In the genomic region with DNA sequence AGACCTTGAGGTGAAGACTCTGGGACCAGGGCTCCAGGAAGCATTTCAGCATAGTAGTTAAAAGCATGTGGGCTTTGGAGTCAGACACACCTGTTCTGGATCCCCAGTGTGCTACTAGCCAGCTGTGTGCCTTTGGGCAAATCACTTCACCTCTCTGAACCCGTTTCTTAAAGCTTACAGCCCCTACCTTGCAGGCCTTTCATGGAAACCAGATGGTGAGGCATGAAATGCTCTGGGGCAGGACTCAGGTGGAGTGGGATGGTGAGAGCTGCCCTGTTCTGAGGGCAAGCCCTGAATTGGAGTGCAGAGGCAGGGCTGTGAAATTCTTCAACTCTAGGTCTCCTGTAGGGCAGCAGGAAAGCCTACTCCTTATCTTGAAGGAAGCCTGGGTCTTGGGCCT, we compare ENCODE assay signal across 16 cellular contexts. TPM values are rescaled to one million over a fixed set of nuclear protein-coding genes. Genes with fewer than 3 reads are reported as not detected.
A peak's percentile ranks its signal among the peaks of the same experiment; 100 is the strongest.
DNase-seq lines count a peak whose midpoint lies in the region; ATAC-seq and TF ChIP-seq lines count a peak whose summit lies in the region.
"Had no signal": no experiment of that assay in that cellular context is flagged by ENCODE, and none has a peak within 500 bp of the region (broad histone marks: within the 10 kb centered on the region; RNA-seq: fewer than 3 reads in every experiment).

No MANE protein-coding gene starts in this region.

- H3K27me3 ChIP-seq in right atrium auricular region (no peaks in the 10 kb centered on the region), aorta (ENCODE audit: control insufficient read depth in 1 of 2, insufficient read depth in 2 of 2, low read length in 1 of 2) (no peaks in the 10 kb centered on the region), lower lobe of right lung (ENCODE audit: low read depth) (no peaks in the 10 kb centered on the region)
- H3K27me3 ChIP-seq: upper lobe of right lung had no signal

- CTCF ChIA-PET in T-cell (lab: Charles Lee): interaction anchor here in 1 of 2 donors (4.5 kb wide), 1 partner anchor 9 kb away, joined by 15 read pairs; a partner anchor contains a TSS

- DNase-seq in cardiac septum (ENCODE audit: low spot score) (peak; percentile 10), right atrium auricular region (ENCODE audit: low spot score) (no peak), T-cell (peak in 1 of 34 experiments; percentile 34), chondrocyte (ENCODE audit: low spot score) (peak; percentile 13), aorta (peak; percentile 12 to 23), lower lobe of right lung (no peak)
- DNase-seq: activated CD4-positive, alpha-beta T cell treated with anti-CD3 and anti-CD28 coated beads for 4 hours; EL; IMR-90; NCI-H226; stimulated activated CD4-positive, alpha-beta T cell treated with anti-CD3 and anti-CD28 coated beads, Interleukin-2, amount 100 ng/mL, for 24 hours; stimulated activated CD8-positive, alpha-beta memory T cell treated with anti-CD3 and anti-CD28 coated beads, Interleukin-4, amount 100 ng/mL, for 48 hours; SW 1271; upper lobe of right lung had no signal

- peaks cover 4% of the 10 kb centered on the region for H3K36me3 ChIP-seq in right atrium auricular region
- no peaks in the 10 kb centered on the region for H3K36me3 ChIP-seq in aorta (ENCODE audit: control insufficient read depth in 1 of 2, insufficient read depth in 2 of 2, low read length in 1 of 2)
- peaks cover 29% of the 10 kb centered on the region for H3K36me3 ChIP-seq in lower lobe of right lung

- no peaks in the 10 kb centered on the region for H3K4me1 ChIP-seq in right atrium auricular region
- H3K4me1 ChIP-seq in aorta (ENCODE audit: control insufficient read depth in 1 of 2, insufficient read depth in 2 of 2, low read length in 2 of 2): no peaks in the 10 kb centered on the region
- H3K4me1 ChIP-seq in lower lobe of right lung: peaks cover 21% of the 10 kb centered on the region

- H3K4me1 Mint-ChIP-seq in T-cell (peaks cover 97 to 99% (median 99%) of the 10 kb centered on the region in 3 donors), chondrocyte (ENCODE audit: low read depth) (peaks cover 10% of the 10 kb centered on the region)

- POLR2A ChIA-PET in T-cell (lab: Charles Lee): interaction anchor here (0.6 to 2.9 kb wide), 7 partner anchors 8 to 112 kb away, joined by 3 to 33 read pairs (median 6); a partner anchor contains a TSS

- H3K9me3 ChIP-seq in right atrium auricular region (no peaks in the 10 kb centered on the region), aorta (ENCODE audit: control insufficient read depth, low read length) (no peaks in the 10 kb centered on the region), lower lobe of right lung (no peaks in the 10 kb centered on the region)
- H3K9me3 ChIP-seq: upper lobe of right lung had no signal

- ATAC-seq in T-cell (replicated peaks in 1 of 4) (no peak), aorta (ENCODE audit: low FRiP score) (no peak), lower lobe of right lung (no peak), GM18858 (IDR thresholded peaks at IDR 0.05; ENCODE audit: unreplicated experiment) (no peak), GM19397 (IDR thresholded peaks at IDR 0.05; ENCODE audit: unreplicated experiment) (no peak)
- ATAC-seq: upper lobe of right lung had no signal

- no peak overlapping the region for H3K27ac ChIP-seq in right atrium auricular region
- H3K27ac ChIP-seq in aorta (ENCODE audit: low read depth in 1 of 2, low read length in 2 of 2): no peak overlapping the region
- no peak overlapping the region for H3K27ac ChIP-seq in lower lobe of right lung
- H3K27ac ChIP-seq: upper lobe of right lung had no signal

- H3K9me3 Mint-ChIP-seq in T-cell (no peaks in the 10 kb centered on the region), chondrocyte (ENCODE audit: low read depth) (no peaks in the 10 kb centered on the region)

- peak overlapping the region; percentile 98 to 100 for H3K27ac Mint-ChIP-seq in T-cell
- H3K27ac Mint-ChIP-seq in chondrocyte (ENCODE audit: unreplicated experiment): no peak overlapping the region

- no peak overlapping the region for H3K4me3 ChIP-seq in right atrium auricular region
- no peak overlapping the region for H3K4me3 ChIP-seq in aorta (ENCODE audit: low read length in 2 of 2)
- H3K4me3 ChIP-seq in lower lobe of right lung: no peak overlapping the region
- H3K4me3 ChIP-seq: upper lobe of right lung had no signal

- H3K27me3 Mint-ChIP-seq in T-cell (no peaks in the 10 kb centered on the region), chondrocyte (ENCODE audit: low read depth) (no peaks in the 10 kb centered on the region)

- peak overlapping the region in 1 of 3 donors; percentile 89 for H3K4me3 Mint-ChIP-seq in T-cell
- H3K4me3 Mint-ChIP-seq in chondrocyte (ENCODE audit: unreplicated experiment): no peak overlapping the region

- intact Hi-C loops in cardiac septum (cut with DNase I): no loop called here
- intact Hi-C loops in aorta (cut with DNase I): no loop called here
- intact Hi-C loops in lower lobe of right lung (cut with DNase I): no loop called here

- H3K36me3 Mint-ChIP-seq in T-cell (peaks cover 34% of the 10 kb centered on the region), chondrocyte (ENCODE audit: low read depth) (peaks cover 9% of the 10 kb centered on the region)

- WGBS in aorta, 2 donors: 82 to 88% methylated on average over 1 of the region's 1 CpG

- TF ChIP-seq CTCF in right atrium auricular region (IDR thresholded peaks at IDR 0.05): no peak
- no peak for TF ChIP-seq CTCF in chondrocyte (IDR thresholded peaks at IDR 0.05)
- TF ChIP-seq CTCF in lower lobe of right lung (IDR thresholded peaks at IDR 0.05): no peak

RNA-seq across cellular contexts. Expression of a gene that starts 10.5 kb away (rescaled TPM):
- total RNA-seq in cardiac septum (12.0 TPM), right atrium auricular region (10 to 100 TPM in 1 of 2 donors, 1 to 10 TPM in 1; 8.2 to 13.2 TPM), T-cell (100 to 1,000 TPM; 241 to 754 (median 311) TPM), chondrocyte (10.4 to 47.2 TPM (median 41.0 TPM) in 3 replicates), aorta (10 to 100 TPM; 27.4 to 45.4 TPM), lower lobe of right lung (83.5 TPM)
- polyA plus RNA-seq in aorta: 10 to 100 TPM in 1 of 2 donors, 1 to 10 TPM in 1; 7.3 to 44.3 TPM

RNA-seq across cellular contexts. Expression of a gene that starts 21.4 kb away (rescaled TPM):
- total RNA-seq in cardiac septum (not detected), right atrium auricular region (not detected), T-cell (under 1 TPM in 3 of 5 donors, not detected in 2; 0.19 to 0.96 (median 0.30) TPM), chondrocyte (not detected in 3 replicates), aorta (not detected), lower lobe of right lung (7.5 TPM)
- not detected for polyA plus RNA-seq in aorta
- total RNA-seq: upper lobe of right lung had no signal

RNA-seq across cellular contexts. Expression of a gene that starts 36.7 kb away (rescaled TPM):
- total RNA-seq in cardiac septum: 0.54 TPM
- total RNA-seq in right atrium auricular region: 1 to 10 TPM in 1 of 2 donors, under 1 TPM in 1; 0.37 to 1.1 TPM
- 1 to 10 TPM; 5.7 to 6.8 (median 6.5) TPM for total RNA-seq in T-cell
- 0.47 to 1.6 TPM (median 1.3 TPM) in 3 replicates for total RNA-seq in chondrocyte
- 1 to 10 TPM; 2.6 to 3.1 TPM for total RNA-seq in aorta
- 1 to 10 TPM in 1 of 2 donors, under 1 TPM in 1; 0.38 to 2.3 TPM for polyA plus RNA-seq in aorta
- total RNA-seq in lower lobe of right lung: 3.1 TPM

Comparison
In these comparisons a context has a peak if more than half of its experiments do, and no peak if none do; other contexts are left out.
1. DNase-seq: peak in cardiac septum (single experiment), chondrocyte (single experiment) and aorta (2 of 2); none in right atrium auricular region (single experiment) and lower lobe of right lung (single experiment).